1 cellular context compared by ENCODE assay signal in the genomic region with DNA sequence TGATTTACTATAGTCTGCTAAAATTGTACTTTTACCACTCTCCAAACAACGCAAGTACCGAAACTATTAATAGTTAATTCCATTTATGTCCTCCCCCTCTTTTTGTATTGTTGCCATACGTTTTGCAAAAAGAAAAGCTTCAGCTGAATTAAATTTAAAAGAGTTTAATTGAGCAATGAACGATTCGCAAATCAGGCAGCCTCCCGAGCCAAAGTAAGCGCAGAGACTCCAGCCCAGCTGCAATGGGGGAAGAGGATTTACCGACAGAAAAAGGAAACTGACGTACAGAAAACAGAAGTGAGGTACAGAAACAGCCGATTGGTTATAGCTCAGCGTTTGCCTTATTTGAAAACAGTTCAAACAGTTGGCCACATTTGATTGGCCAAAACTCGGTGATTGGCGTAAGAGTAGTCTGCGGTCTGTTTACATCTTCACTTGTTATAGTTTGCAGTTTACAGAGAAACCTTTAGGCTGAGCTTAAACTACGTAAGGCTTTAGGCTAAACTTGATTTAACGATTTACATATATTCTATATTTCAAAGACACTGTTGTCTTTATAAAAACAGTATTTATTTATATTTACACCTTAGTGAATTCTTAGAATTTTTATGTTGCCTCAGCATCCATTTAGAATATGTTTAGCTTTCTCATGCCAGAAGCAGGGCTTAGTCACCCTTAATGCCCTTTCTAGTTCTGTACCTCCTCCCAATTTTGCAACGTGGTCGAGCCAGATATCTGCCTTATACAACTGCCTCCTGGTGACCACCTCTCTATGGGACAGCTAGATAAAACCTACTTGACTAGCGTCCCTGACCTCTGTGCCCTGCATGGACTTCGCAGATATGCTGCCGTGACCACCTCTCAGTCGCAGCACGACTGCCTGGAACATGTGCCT.
TF ChIP-seq lines count a peak whose summit lies in the region.

No MANE protein-coding gene starts in this region.

TF ChIP-seq in K562, 482 proteins besides CTCF, POLR2A, EP300 and RAD21 (continued from another document and continues in another):
- TF ChIP-seq, protein P1, sequence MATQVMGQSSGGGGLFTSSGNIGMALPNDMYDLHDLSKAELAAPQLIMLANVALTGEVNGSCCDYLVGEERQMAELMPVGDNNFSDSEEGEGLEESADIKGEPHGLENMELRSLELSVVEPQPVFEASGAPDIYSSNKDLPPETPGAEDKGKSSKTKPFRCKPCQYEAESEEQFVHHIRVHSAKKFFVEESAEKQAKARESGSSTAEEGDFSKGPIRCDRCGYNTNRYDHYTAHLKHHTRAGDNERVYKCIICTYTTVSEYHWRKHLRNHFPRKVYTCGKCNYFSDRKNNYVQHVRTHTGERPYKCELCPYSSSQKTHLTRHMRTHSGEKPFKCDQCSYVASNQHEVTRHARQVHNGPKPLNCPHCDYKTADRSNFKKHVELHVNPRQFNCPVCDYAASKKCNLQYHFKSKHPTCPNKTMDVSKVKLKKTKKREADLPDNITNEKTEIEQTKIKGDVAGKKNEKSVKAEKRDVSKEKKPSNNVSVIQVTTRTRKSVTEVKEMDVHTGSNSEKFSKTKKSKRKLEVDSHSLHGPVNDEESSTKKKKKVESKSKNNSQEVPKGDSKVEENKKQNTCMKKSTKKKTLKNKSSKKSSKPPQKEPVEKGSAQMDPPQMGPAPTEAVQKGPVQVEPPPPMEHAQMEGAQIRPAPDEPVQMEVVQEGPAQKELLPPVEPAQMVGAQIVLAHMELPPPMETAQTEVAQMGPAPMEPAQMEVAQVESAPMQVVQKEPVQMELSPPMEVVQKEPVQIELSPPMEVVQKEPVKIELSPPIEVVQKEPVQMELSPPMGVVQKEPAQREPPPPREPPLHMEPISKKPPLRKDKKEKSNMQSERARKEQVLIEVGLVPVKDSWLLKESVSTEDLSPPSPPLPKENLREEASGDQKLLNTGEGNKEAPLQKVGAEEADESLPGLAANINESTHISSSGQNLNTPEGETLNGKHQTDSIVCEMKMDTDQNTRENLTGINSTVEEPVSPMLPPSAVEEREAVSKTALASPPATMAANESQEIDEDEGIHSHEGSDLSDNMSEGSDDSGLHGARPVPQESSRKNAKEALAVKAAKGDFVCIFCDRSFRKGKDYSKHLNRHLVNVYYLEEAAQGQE (CRISPR knock-in tag; IDR thresholded peaks at IDR 0.05; ENCODE audit: low read depth) = no peak
- TF ChIP-seq ARID1B (IDR thresholded peaks at IDR 0.05) (peak; percentile 99), SMAD1 (IDR thresholded peaks at IDR 0.05; ENCODE audit: low read depth, low read length, partially characterized antibody) (peak; percentile 71), LEF1 (IDR thresholded peaks at IDR 0.05) (peak; percentile 97), ZNF217 (CRISPR knock-in tag; IDR thresholded peaks at IDR 0.05) (no peak), DPF2 (IDR thresholded peaks at IDR 0.05) (peak; percentile 98), STAG1 (CRISPR knock-in tag; IDR thresholded peaks at IDR 0.05; ENCODE audit: borderline replicate concordance) (no peak), ESRRB (CRISPR knock-in tag; IDR thresholded peaks at IDR 0.05; ENCODE audit: borderline replicate concordance) (no peak), NFXL1 (CRISPR knock-in tag; IDR thresholded peaks at IDR 0.05) (no peak), RBBP5 (IDR thresholded peaks at IDR 0.05; ENCODE audit: borderline replicate concordance, insufficient read depth, low read length, poor library complexity, severe bottlenecking) (no peak), DMBX1 (CRISPR knock-in tag; IDR thresholded peaks at IDR 0.05; ENCODE audit: borderline replicate concordance) (peak; percentile 96), DACH1 (IDR thresholded peaks at IDR 0.05; ENCODE audit: partially characterized antibody) (no peak), CBFA2T3 (IDR thresholded peaks at IDR 0.05) (peak; percentile 99)
- TF ChIP-seq, protein P2, sequence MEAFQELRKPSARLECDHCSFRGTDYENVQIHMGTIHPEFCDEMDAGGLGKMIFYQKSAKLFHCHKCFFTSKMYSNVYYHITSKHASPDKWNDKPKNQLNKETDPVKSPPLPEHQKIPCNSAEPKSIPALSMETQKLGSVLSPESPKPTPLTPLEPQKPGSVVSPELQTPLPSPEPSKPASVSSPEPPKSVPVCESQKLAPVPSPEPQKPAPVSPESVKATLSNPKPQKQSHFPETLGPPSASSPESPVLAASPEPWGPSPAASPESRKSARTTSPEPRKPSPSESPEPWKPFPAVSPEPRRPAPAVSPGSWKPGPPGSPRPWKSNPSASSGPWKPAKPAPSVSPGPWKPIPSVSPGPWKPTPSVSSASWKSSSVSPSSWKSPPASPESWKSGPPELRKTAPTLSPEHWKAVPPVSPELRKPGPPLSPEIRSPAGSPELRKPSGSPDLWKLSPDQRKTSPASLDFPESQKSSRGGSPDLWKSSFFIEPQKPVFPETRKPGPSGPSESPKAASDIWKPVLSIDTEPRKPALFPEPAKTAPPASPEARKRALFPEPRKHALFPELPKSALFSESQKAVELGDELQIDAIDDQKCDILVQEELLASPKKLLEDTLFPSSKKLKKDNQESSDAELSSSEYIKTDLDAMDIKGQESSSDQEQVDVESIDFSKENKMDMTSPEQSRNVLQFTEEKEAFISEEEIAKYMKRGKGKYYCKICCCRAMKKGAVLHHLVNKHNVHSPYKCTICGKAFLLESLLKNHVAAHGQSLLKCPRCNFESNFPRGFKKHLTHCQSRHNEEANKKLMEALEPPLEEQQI (IDR thresholded peaks at IDR 0.05) = peak; percentile 94
- TF ChIP-seq, protein P3, sequence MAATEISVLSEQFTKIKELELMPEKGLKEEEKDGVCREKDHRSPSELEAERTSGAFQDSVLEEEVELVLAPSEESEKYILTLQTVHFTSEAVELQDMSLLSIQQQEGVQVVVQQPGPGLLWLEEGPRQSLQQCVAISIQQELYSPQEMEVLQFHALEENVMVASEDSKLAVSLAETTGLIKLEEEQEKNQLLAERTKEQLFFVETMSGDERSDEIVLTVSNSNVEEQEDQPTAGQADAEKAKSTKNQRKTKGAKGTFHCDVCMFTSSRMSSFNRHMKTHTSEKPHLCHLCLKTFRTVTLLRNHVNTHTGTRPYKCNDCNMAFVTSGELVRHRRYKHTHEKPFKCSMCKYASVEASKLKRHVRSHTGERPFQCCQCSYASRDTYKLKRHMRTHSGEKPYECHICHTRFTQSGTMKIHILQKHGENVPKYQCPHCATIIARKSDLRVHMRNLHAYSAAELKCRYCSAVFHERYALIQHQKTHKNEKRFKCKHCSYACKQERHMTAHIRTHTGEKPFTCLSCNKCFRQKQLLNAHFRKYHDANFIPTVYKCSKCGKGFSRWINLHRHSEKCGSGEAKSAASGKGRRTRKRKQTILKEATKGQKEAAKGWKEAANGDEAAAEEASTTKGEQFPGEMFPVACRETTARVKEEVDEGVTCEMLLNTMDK (IDR thresholded peaks at IDR 0.05; ENCODE audit: borderline replicate concordance, insufficient read depth, low read depth, low read length, poor library complexity, severe bottlenecking) = no peak
- TF ChIP-seq, protein P4, sequence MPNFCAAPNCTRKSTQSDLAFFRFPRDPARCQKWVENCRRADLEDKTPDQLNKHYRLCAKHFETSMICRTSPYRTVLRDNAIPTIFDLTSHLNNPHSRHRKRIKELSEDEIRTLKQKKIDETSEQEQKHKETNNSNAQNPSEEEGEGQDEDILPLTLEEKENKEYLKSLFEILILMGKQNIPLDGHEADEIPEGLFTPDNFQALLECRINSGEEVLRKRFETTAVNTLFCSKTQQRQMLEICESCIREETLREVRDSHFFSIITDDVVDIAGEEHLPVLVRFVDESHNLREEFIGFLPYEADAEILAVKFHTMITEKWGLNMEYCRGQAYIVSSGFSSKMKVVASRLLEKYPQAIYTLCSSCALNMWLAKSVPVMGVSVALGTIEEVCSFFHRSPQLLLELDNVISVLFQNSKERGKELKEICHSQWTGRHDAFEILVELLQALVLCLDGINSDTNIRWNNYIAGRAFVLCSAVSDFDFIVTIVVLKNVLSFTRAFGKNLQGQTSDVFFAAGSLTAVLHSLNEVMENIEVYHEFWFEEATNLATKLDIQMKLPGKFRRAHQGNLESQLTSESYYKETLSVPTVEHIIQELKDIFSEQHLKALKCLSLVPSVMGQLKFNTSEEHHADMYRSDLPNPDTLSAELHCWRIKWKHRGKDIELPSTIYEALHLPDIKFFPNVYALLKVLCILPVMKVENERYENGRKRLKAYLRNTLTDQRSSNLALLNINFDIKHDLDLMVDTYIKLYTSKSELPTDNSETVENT (CRISPR knock-in tag; IDR thresholded peaks at IDR 0.05) = no peak
- TF ChIP-seq, protein P5, sequence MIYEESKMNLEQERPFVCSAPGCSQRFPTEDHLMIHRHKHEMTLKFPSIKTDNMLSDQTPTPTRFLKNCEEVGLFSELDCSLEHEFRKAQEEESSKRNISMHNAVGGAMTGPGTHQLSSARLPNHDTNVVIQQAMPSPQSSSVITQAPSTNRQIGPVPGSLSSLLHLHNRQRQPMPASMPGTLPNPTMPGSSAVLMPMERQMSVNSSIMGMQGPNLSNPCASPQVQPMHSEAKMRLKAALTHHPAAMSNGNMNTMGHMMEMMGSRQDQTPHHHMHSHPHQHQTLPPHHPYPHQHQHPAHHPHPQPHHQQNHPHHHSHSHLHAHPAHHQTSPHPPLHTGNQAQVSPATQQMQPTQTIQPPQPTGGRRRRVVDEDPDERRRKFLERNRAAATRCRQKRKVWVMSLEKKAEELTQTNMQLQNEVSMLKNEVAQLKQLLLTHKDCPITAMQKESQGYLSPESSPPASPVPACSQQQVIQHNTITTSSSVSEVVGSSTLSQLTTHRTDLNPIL (CRISPR knock-in tag; IDR thresholded peaks at IDR 0.05) = no peak
- TF ChIP-seq, protein P6, sequence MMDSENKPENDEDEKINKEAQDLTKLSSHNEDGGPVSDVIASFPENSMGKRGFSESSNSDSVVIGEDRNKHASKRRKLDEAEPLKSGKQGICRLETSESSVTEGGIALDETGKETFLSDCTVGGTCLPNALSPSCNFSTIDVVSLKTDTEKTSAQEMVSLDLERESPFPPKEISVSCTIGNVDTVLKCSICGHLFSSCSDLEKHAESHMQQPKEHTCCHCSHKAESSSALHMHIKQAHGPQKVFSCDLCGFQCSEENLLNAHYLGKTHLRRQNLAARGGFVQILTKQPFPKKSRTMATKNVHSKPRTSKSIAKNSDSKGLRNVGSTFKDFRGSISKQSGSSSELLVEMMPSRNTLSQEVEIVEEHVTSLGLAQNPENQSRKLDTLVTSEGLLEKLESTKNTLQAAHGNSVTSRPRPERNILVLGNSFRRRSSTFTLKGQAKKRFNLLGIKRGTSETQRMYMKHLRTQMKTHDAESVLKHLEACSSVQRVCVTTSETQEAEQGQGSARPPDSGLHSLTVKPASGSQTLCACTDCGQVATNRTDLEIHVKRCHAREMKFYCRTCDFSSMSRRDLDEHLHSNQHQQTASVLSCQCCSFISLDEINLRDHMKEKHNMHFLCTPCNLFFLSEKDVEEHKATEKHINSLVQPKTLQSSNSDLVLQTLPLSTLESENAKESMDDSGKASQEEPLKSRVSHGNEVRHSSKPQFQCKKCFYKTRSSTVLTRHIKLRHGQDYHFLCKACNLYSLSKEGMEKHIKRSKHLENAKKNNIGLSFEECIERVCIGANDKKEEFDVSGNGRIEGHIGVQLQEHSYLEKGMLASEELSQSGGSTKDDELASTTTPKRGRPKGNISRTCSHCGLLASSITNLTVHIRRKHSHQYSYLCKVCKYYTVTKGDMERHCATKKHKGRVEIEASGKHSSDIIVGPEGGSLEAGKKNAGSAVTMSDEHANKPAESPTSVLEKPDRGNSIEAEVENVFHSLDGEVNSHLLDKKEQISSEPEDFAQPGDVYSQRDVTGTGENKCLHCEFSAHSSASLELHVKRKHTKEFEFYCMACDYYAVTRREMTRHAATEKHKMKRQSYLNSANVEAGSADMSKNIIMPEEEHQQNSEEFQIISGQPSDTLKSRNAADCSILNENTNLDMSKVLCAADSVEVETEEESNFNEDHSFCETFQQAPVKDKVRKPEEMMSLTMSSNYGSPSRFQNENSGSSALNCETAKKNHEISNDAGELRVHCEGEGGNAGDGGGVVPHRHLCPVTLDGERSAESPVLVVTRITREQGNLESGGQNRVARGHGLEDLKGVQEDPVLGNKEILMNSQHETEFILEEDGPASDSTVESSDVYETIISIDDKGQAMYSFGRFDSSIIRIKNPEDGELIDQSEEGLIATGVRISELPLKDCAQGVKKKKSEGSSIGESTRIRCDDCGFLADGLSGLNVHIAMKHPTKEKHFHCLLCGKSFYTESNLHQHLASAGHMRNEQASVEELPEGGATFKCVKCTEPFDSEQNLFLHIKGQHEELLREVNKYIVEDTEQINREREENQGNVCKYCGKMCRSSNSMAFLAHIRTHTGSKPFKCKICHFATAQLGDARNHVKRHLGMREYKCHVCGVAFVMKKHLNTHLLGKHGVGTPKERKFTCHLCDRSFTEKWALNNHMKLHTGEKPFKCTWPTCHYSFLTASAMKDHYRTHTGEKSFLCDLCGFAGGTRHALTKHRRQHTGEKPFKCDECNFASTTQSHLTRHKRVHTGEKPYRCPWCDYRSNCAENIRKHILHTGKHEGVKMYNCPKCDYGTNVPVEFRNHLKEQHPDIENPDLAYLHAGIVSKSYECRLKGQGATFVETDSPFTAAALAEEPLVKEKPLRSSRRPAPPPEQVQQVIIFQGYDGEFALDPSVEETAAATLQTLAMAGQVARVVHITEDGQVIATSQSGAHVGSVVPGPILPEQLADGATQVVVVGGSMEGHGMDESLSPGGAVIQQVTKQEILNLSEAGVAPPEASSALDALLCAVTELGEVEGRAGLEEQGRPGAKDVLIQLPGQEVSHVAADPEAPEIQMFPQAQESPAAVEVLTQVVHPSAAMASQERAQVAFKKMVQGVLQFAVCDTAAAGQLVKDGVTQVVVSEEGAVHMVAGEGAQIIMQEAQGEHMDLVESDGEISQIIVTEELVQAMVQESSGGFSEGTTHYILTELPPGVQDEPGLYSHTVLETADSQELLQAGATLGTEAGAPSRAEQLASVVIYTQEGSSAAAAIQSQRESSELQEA (IDR thresholded peaks at IDR 0.05; ENCODE audit: low read depth) = no peak
- TF ChIP-seq, protein P7, sequence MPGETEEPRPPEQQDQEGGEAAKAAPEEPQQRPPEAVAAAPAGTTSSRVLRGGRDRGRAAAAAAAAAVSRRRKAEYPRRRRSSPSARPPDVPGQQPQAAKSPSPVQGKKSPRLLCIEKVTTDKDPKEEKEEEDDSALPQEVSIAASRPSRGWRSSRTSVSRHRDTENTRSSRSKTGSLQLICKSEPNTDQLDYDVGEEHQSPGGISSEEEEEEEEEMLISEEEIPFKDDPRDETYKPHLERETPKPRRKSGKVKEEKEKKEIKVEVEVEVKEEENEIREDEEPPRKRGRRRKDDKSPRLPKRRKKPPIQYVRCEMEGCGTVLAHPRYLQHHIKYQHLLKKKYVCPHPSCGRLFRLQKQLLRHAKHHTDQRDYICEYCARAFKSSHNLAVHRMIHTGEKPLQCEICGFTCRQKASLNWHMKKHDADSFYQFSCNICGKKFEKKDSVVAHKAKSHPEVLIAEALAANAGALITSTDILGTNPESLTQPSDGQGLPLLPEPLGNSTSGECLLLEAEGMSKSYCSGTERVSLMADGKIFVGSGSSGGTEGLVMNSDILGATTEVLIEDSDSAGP (CRISPR knock-in tag; IDR thresholded peaks at IDR 0.05) = no peak
- TF ChIP-seq, protein P8, sequence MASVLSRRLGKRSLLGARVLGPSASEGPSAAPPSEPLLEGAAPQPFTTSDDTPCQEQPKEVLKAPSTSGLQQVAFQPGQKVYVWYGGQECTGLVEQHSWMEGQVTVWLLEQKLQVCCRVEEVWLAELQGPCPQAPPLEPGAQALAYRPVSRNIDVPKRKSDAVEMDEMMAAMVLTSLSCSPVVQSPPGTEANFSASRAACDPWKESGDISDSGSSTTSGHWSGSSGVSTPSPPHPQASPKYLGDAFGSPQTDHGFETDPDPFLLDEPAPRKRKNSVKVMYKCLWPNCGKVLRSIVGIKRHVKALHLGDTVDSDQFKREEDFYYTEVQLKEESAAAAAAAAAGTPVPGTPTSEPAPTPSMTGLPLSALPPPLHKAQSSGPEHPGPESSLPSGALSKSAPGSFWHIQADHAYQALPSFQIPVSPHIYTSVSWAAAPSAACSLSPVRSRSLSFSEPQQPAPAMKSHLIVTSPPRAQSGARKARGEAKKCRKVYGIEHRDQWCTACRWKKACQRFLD (CRISPR knock-in tag; IDR thresholded peaks at IDR 0.05) = peak; percentile 91; the same call in 1 of the 2 replicates
